Comparison of ENCODE assay signal across 22 cellular contexts in genomic region chr10:88198023-88198422, GRCh38.
DNase-seq lines count a peak whose midpoint lies in the region; ATAC-seq and TF ChIP-seq lines count a peak whose summit lies in the region.
"Had no signal": no experiment of that assay in that cellular context is flagged by ENCODE, and none has a peak within 500 bp of the region (broad histone marks: within the 10 kb centered on the region; RNA-seq: fewer than 3 reads in every experiment).

No MANE protein-coding gene starts in this region.

- no peak overlapping the region for H3K9ac ChIP-seq in mammary epithelial cell (ENCODE audit: insufficient read depth, low read length)
- H3K9ac ChIP-seq: BLaER1 had no signal

- no peaks in the 10 kb centered on the region for H3K79me2 ChIP-seq in mammary epithelial cell (ENCODE audit: insufficient read depth, low read length)

- H3K4me3 Mint-ChIP-seq in endothelial cell (ENCODE audit: unreplicated experiment) = no peak overlapping the region
- H3K4me3 Mint-ChIP-seq: B cell; CD4-positive, CD25-positive, alpha-beta regulatory T cell; CD8-positive, alpha-beta T cell; GM23338; H9 had no signal

- H3K27me3 ChIP-seq in mammary epithelial cell (ENCODE audit: insufficient read depth, low read length) (no peaks in the 10 kb centered on the region), breast epithelium (no peaks in the 10 kb centered on the region), foreskin keratinocyte (no peaks in the 10 kb centered on the region)
- H3K27me3 ChIP-seq: BLaER1 had no signal

- H3K9me3 Mint-ChIP-seq in endothelial cell (ENCODE audit: unreplicated experiment) = no peaks in the 10 kb centered on the region
- H3K9me3 Mint-ChIP-seq: CD8-positive, alpha-beta T cell; GM23338 had no signal

- peak; percentile 82 for ATAC-seq in foreskin keratinocyte
- ATAC-seq: CD8-positive, alpha-beta T cell; GM12878; GM23338; HCT116 had no signal

- 46% methylated on average over 3 of the region's 3 CpGs for WGBS in mammary epithelial cell (ENCODE audit: low coverage, missing lambda C conversion rate)

- in situ Hi-C loops in mammary epithelial cell (cut with MboI; ENCODE audit: low sequenced_read_pairs in 2 of 2) = no loop called here

- H3K27ac ChIP-seq in mammary epithelial cell (ENCODE audit: insufficient read depth, low read depth, low read length) (no peak overlapping the region), breast epithelium (no peak overlapping the region), foreskin keratinocyte (no peak overlapping the region)
- H3K27ac ChIP-seq: 22Rv1, BLaER1, C4-2B had no signal

- TF ChIP-seq CTCF in mammary epithelial cell (conservative IDR thresholded peaks at IDR 0.05 in 1 of 2, IDR thresholded peaks at IDR 0.05 in 1 of 2; ENCODE audit: extremely low read depth in 1 of 2, insufficient read depth in 1 of 2, low read depth in 1 of 2, low read length in 2 of 2) = no peak
- no peak for TF ChIP-seq CTCF in breast epithelium (IDR thresholded peaks at IDR 0.05)
- no peak for TF ChIP-seq CTCF in epithelial cell of esophagus (IDR thresholded peaks at IDR 0.05; ENCODE audit: insufficient read depth, low read depth, low read length, missing control alignments)
- no peak for TF ChIP-seq CTCF in foreskin keratinocyte (conservative IDR thresholded peaks at IDR 0.05)
- no peak for TF ChIP-seq CTCF in endothelial cell (IDR thresholded peaks at IDR 0.05; ENCODE audit: unreplicated experiment)

- TF ChIP-seq POLR2A in breast epithelium (IDR thresholded peaks at IDR 0.05) = no peak

- H4K20me1 ChIP-seq in mammary epithelial cell (ENCODE audit: insufficient read depth, low read length) = no peaks in the 10 kb centered on the region
- H4K20me1 ChIP-seq: BLaER1 had no signal

- no TSS peak for BruUV-seq in mammary epithelial cell (replicated peaks; lab: Mats Ljungman, UMichigan)

- H3K27ac Mint-ChIP-seq in endothelial cell (ENCODE audit: unreplicated experiment) = no peak overlapping the region
- H3K27ac Mint-ChIP-seq: B cell; CD4-positive, CD25-positive, alpha-beta regulatory T cell; CD8-positive, alpha-beta T cell; GM23338 had no signal

- H3K9me3 ChIP-seq in mammary epithelial cell (replicated peaks; ENCODE audit: insufficient read depth, low read length) (no peaks in the 10 kb centered on the region), breast epithelium (no peaks in the 10 kb centered on the region)
- H3K9me3 ChIP-seq: BLaER1, Caco-2 had no signal

- H3K4me2 ChIP-seq in mammary epithelial cell (ENCODE audit: insufficient read depth, low read depth, low read length) = no peak overlapping the region
- H3K4me2 ChIP-seq: BLaER1, GM23338 had no signal

- H3K4me3 ChIP-seq in mammary epithelial cell (replicated peaks in 1 of 3; ENCODE audit: insufficient read depth in 1 of 3, low read depth in 2 of 3, low read length in 3 of 3) (no peak overlapping the region), breast epithelium (no peak overlapping the region), epithelial cell of esophagus (ENCODE audit: low read length) (no peak overlapping the region)
- H3K4me3 ChIP-seq: BLaER1, GM12878, GM23338 had no signal

- peak overlapping the region; percentile 65 for H2AFZ ChIP-seq in mammary epithelial cell (ENCODE audit: low read depth, low read length)
- H2AFZ ChIP-seq: GM23338 had no signal

- CTCF ChIA-PET in mammary epithelial cell (lab: Charles Lee; ENCODE audit: low non-redundant PET) = no interaction called here

- DNase-seq in mammary epithelial cell = peak; percentile 83
- DNase-seq in breast epithelium (ENCODE audit: low spot score in 2 of 2) = no peak
- DNase-seq in epithelial cell of esophagus (ENCODE audit: low read depth) = peak; percentile 92
- DNase-seq in foreskin keratinocyte = peak; percentile 84 to 94
- DNase-seq in SKM-1 (lab: John Stamatoyannopoulos, UW; ENCODE audit: unreplicated experiment) = no peak
- DNase-seq in DMS114 treated with DMSO at 0.1 percent for 48 hours (lab: John Stamatoyannopoulos, UW; ENCODE audit: unreplicated experiment) = no peak
- DNase-seq in NCI-H69 (lab: John Stamatoyannopoulos, UW) = no peak
- DNase-seq in endothelial cell (ENCODE audit: low spot score) = no peak
- DNase-seq: Caco-2; CD4-positive, CD25-positive, alpha-beta regulatory T cell; CD8-positive, alpha-beta T cell; DMS79; EL; GDM1; H9 had no signal

- intact Hi-C loops in mammary epithelial cell (cut with micrococcal nuclease) = no loop called here
- intact Hi-C loops in breast epithelium (cut with DNase I; ENCODE audit: low total_unique reads) = no loop called here

- no peaks in the 10 kb centered on the region for H3K36me3 Mint-ChIP-seq in endothelial cell (ENCODE audit: low read depth, unreplicated experiment)
- H3K36me3 Mint-ChIP-seq: CD4-positive, CD25-positive, alpha-beta regulatory T cell; CD8-positive, alpha-beta T cell had no signal

- peaks cover 2% of the 10 kb centered on the region for H3K27me3 Mint-ChIP-seq in endothelial cell (ENCODE audit: unreplicated experiment)
- H3K27me3 Mint-ChIP-seq: B cell; CD4-positive, CD25-positive, alpha-beta regulatory T cell had no signal

- no peaks in the 10 kb centered on the region for H3K4me1 Mint-ChIP-seq in endothelial cell (ENCODE audit: unreplicated experiment)

- peaks cover 21% of the 10 kb centered on the region for H3K4me1 ChIP-seq in mammary epithelial cell (ENCODE audit: insufficient read depth, low read length)
- no peaks in the 10 kb centered on the region for H3K4me1 ChIP-seq in breast epithelium
- no peaks in the 10 kb centered on the region for H3K4me1 ChIP-seq in foreskin keratinocyte

- dilution Hi-C loops in mammary epithelial cell (cut with HindIII; ENCODE audit: low sequenced_read_pairs) = no loop called here

- H3K36me3 ChIP-seq in mammary epithelial cell (ENCODE audit: insufficient read depth, low read length) = no peaks in the 10 kb centered on the region
- H3K36me3 ChIP-seq in breast epithelium = no peaks in the 10 kb centered on the region
- H3K36me3 ChIP-seq: BLaER1 had no signal

Comparison
In these comparisons a context has a peak if more than half of its experiments do, and no peak if none do; other contexts are left out.
1. DNase-seq: peak in mammary epithelial cell (single experiment), epithelial cell of esophagus (single experiment) and foreskin keratinocyte (2 of 2); none in breast epithelium (0 of 2), SKM-1 (single experiment), DMS114 treated with DMSO at 0.1 percent for 48 hours (single experiment), NCI-H69 (single experiment) and endothelial cell (single experiment).